Comparison of ENCODE assay signal across 1 cellular context in the genomic region with DNA sequence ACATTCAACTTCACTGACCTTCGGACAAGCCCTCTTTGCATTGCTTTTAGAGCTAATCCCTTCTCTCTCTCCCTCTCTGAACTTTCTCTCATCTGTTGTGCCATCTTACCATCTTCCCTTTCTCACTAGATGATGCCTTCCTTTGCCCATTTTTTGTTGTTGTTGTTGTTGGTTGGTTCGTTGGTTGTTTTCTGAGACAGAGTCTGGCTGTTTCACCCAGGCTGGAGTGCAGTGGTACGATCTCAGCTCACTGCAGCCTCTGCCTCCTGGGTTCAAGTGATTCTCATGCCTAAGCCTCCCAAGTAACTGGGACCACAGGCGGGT.
TF ChIP-seq lines count a peak whose summit lies in the region.

No MANE protein-coding gene starts in this region.

TF ChIP-seq in H1, 55 proteins besides CTCF, POLR2A, EP300 and RAD21:
- TF ChIP-seq PHF8 (conservative IDR thresholded peaks at IDR 0.05; ENCODE audit: low read depth, low read length) (no peak), SP1 (IDR thresholded peaks at IDR 0.05; ENCODE audit: low read depth, low read length) (no peak), TAF1 (IDR thresholded peaks at IDR 0.05; ENCODE audit: low read depth, low read length) (0 out of 2 replicates have a peak, but pooled peaks have one; percentile 6)
